In the genomic region with DNA sequence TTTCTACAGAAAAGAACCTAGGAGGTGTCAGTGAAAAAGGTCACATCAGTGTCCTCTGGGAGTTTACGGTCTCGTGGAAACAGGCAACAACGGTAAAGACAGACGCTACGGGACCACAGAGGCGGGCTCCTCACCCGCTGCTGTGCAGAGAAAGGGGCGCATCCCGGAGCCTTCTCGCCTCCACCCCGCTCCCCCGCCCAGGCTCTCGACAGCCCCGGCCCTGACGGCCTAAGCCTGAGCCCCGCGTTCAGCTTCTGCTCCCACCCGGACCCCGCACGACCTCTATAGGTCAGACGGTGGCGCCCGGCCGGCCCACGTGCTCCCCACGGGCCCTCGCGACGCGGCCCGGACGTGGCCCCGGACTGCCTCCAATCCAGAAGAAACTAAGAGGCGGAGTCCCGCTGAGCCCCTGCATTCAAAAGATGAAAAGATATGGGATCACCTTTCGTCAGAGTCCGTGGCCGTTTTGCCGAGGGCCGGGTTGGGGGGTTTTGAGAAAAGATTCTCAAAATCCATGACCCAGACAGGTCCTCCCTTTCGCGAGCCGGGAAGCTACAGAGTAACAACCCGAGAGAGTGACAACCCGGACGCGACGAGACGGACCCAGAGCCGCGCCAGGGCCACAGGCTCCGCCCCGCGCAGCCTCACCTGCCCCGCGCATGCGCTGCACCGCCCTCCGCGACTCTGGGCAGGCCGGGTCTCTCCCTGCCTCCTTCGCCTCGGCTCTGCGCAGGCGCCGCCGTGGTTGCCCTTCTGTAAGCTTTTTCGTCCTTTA, we compare ENCODE assay signal across 1 cellular context.
TF ChIP-seq lines count a peak whose summit lies in the region.

A gene (minus strand): TSS at position 577 of the 775 bp plus-strand sequence. CDS start 61 bp downstream, at position 516.

TF ChIP-seq in HepG2, 621 proteins besides CTCF, POLR2A, EP300 and RAD21 (continued from another document):
- TF ChIP-seq, protein P1, sequence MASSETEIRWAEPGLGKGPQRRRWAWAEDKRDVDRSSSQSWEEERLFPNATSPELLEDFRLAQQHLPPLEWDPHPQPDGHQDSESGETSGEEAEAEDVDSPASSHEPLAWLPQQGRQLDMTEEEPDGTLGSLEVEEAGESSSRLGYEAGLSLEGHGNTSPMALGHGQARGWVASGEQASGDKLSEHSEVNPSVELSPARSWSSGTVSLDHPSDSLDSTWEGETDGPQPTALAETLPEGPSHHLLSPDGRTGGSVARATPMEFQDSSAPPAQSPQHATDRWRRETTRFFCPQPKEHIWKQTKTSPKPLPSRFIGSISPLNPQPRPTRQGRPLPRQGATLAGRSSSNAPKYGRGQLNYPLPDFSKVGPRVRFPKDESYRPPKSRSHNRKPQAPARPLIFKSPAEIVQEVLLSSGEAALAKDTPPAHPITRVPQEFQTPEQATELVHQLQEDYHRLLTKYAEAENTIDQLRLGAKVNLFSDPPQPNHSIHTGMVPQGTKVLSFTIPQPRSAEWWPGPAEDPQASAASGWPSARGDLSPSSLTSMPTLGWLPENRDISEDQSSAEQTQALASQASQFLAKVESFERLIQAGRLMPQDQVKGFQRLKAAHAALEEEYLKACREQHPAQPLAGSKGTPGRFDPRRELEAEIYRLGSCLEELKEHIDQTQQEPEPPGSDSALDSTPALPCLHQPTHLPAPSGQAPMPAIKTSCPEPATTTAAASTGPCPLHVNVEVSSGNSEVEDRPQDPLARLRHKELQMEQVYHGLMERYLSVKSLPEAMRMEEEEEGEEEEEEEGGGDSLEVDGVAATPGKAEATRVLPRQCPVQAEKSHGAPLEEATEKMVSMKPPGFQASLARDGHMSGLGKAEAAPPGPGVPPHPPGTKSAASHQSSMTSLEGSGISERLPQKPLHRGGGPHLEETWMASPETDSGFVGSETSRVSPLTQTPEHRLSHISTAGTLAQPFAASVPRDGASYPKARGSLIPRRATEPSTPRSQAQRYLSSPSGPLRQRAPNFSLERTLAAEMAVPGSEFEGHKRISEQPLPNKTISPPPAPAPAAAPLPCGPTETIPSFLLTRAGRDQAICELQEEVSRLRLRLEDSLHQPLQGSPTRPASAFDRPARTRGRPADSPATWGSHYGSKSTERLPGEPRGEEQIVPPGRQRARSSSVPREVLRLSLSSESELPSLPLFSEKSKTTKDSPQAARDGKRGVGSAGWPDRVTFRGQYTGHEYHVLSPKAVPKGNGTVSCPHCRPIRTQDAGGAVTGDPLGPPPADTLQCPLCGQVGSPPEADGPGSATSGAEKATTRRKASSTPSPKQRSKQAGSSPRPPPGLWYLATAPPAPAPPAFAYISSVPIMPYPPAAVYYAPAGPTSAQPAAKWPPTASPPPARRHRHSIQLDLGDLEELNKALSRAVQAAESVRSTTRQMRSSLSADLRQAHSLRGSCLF (CRISPR knock-in tag; IDR thresholded peaks at IDR 0.05; ENCODE audit: borderline replicate concordance) = peak; percentile 89; the same call in 1 of the 2 replicates
- TF ChIP-seq TAF15 (IDR thresholded peaks at IDR 0.05; ENCODE audit: low read depth, low read length, poor library complexity, severe bottlenecking) (no peak), FOXM1 (CRISPR knock-in tag; IDR thresholded peaks at IDR 0.05) (peak; percentile 85; the same call in 1 of the 2 replicates), KAT2B (IDR thresholded peaks at IDR 0.05; ENCODE audit: borderline replicate concordance, low read depth, low read length) (no peak), ZFP37 (CRISPR knock-in tag; IDR thresholded peaks at IDR 0.05; ENCODE audit: borderline replicate concordance) (peak; percentile 94), MAFK (conservative IDR thresholded peaks at IDR 0.05 in 1 of 2, IDR thresholded peaks at IDR 0.05 in 1 of 2; ENCODE audit: low read length in 2 of 2) (no peak), ZNF101 (CRISPR knock-in tag; IDR thresholded peaks at IDR 0.05; ENCODE audit: borderline replicate concordance, low read depth) (0 out of 2 replicates have a peak, but pooled peaks have one; percentile 43), ZSCAN21 (CRISPR knock-in tag; IDR thresholded peaks at IDR 0.05; ENCODE audit: borderline replicate concordance) (0 out of 2 replicates have a peak, but pooled peaks have one; percentile 43)
- TF ChIP-seq, protein P2, sequence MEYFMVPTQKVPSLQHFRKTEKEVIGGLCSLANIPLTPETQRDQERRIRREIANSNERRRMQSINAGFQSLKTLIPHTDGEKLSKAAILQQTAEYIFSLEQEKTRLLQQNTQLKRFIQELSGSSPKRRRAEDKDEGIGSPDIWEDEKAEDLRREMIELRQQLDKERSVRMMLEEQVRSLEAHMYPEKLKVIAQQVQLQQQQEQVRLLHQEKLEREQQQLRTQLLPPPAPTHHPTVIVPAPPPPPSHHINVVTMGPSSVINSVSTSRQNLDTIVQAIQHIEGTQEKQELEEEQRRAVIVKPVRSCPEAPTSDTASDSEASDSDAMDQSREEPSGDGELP (IDR thresholded peaks at IDR 0.05; ENCODE audit: borderline replicate concordance, low read depth) = no peak
- TF ChIP-seq, protein P3, sequence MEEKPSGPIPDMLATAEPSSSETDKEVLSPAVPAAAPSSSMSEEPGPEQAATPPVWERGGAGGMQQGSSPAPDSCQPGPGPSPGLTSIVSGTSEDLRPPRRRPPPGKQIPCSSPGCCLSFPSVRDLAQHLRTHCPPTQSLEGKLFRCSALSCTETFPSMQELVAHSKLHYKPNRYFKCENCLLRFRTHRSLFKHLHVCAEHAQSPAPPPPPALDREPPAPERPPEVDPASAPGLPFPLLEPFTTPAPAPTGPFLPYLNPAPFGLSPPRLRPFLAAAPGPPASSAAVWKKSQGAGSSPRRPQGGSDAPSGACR (CRISPR knock-in tag; IDR thresholded peaks at IDR 0.05) = peak; percentile 86
